In genomic region chr12:34402228-34402898, GRCh38 we compare ENCODE assay signal across 13 cellular contexts.
DNase-seq lines count a peak whose midpoint lies in the region; ATAC-seq and TF ChIP-seq lines count a peak whose summit lies in the region.
"Had no signal": no experiment of that assay in that cellular context is flagged by ENCODE, and none has a peak within 500 bp of the region (broad histone marks: within the 10 kb centered on the region; RNA-seq: fewer than 3 reads in every experiment).

No MANE protein-coding gene starts in this region.

- intact Hi-C loops in lower lobe of right lung (cut with DNase I) = no loop called here
- intact Hi-C loops in upper lobe of right lung (cut with DNase I) = no loop called here

- H3K27ac ChIP-seq in lower lobe of right lung (no peak overlapping the region), upper lobe of right lung (no peak overlapping the region)
- H3K27ac ChIP-seq: HL-60 had no signal

- H3K27me3 ChIP-seq in lower lobe of right lung (ENCODE audit: low read depth) (peaks cover 2% of the 10 kb centered on the region), upper lobe of right lung (no peaks in the 10 kb centered on the region)
- H3K27me3 ChIP-seq: MG63 had no signal

- TF ChIP-seq CTCF in lower lobe of right lung (IDR thresholded peaks at IDR 0.05) (no peak), upper lobe of right lung (IDR thresholded peaks at IDR 0.05) (no peak)

- ATAC-seq in lower lobe of right lung (no peak), upper lobe of right lung (no peak)
- ATAC-seq: WTC11 had no signal

- H3K9me3 ChIP-seq in lower lobe of right lung = peaks cover 38% of the 10 kb centered on the region
- peaks cover 14% of the 10 kb centered on the region for H3K9me3 ChIP-seq in upper lobe of right lung
- H3K9me3 ChIP-seq: MG63 had no signal

- DNase-seq in activated naive CD4-positive, alpha-beta T cell treated with Interleukin-2 at 50 U/mL for 16 hours = peak; percentile 1
- DNase-seq in activated naive CD4-positive, alpha-beta T cell (lab: John Stamatoyannopoulos, UW) = no peak
- DNase-seq in activated naive CD4-positive, alpha-beta T cell treated with anti-CD3 and anti-CD28 coated beads, Interleukin-2, amount 50 U/mL, for 16 hours = peak; percentile 10
- DNase-seq in lower lobe of right lung (peak; percentile 24), upper lobe of right lung (peak; percentile 52), DMS53 (lab: John Stamatoyannopoulos, UW) (no peak), NCI-H1694 treated with DMSO at 0.1 percent for 48 hours (lab: John Stamatoyannopoulos, UW) (no peak)
- no peak for DNase-seq in effector CD4-positive, alpha-beta T cell
- DNase-seq: EL, MG63, SIG-M5 had no signal

- H3K4me1 ChIP-seq in lower lobe of right lung (no peaks in the 10 kb centered on the region), upper lobe of right lung (no peaks in the 10 kb centered on the region)

- no peaks in the 10 kb centered on the region for H3K36me3 ChIP-seq in lower lobe of right lung
- no peaks in the 10 kb centered on the region for H3K36me3 ChIP-seq in upper lobe of right lung
- H3K36me3 ChIP-seq: MG63 had no signal

- H3K4me3 ChIP-seq in lower lobe of right lung = no peak overlapping the region
- no peak overlapping the region for H3K4me3 ChIP-seq in upper lobe of right lung
- H3K4me3 ChIP-seq: MG63 had no signal

Comparison
In these comparisons a context has a peak if more than half of its experiments do, and no peak if none do; other contexts are left out.
1. DNase-seq: peak in activated naive CD4-positive, alpha-beta T cell treated with Interleukin-2 at 50 U/mL for 16 hours (single experiment), activated naive CD4-positive, alpha-beta T cell treated with anti-CD3 and anti-CD28 coated beads, Interleukin-2, amount 50 U/mL, for 16 hours (single experiment), lower lobe of right lung (single experiment) and upper lobe of right lung (single experiment); none in activated naive CD4-positive, alpha-beta T cell (0 of 4), DMS53 (single experiment), NCI-H1694 treated with DMSO at 0.1 percent for 48 hours (single experiment) and effector CD4-positive, alpha-beta T cell (single experiment).